Comparison of ENCODE assay signal across 12 cellular contexts in the genomic region with DNA sequence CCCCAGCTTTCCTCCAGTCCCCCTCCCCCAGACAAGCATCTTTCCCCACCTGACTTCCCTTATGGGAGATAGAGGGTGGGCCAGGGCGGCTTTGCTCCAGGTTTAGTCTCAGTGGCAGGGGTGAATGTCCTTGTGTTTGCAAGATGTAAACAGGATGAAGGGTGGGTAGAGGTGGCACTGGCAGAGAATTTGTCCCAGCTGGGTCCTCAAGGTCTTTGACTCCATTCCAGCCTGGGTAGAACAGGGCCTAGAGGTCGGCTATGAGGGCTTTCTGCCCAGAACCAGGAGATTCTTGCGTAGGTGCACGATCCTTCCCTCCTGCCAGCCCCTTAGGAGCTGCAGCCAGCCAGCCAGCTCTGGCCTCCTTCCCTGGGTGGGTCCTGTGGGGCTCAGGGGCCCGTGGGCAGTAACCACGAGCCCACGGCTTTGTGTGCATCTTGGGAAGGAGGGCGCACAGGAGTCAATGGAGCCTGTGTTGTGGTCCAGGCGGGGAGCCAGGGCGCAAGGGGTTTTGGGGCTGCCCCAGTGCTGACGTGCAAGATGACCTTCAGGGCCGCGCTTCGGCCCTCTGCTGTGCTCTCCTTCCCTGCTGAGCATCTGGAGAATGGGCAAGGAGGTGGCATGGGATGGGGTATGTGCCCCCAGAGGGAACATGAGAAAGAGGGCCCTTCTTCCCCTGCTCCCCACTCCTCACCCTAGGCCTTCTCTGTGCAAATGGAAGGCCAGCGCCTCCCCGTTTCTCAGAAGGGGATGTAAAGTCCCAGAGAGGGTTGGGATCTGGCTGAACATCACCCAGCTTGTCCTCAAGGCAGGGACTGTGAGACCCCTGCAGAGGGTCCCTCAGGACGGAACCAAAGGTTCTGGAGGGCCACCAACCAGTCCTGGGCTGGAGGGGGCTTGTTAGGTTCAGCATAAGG. TPM values are rescaled to one million over a fixed set of nuclear protein-coding genes. Genes with fewer than 3 reads are reported as not detected.
A peak's percentile ranks its signal among the peaks of the same experiment; 100 is the strongest.
DNase-seq lines count a peak whose midpoint lies in the region; ATAC-seq, FAIRE-seq and TF ChIP-seq lines count a peak whose summit lies in the region.
"Had no signal": no experiment of that assay in that cellular context is flagged by ENCODE, and none has a peak within 500 bp of the region (broad histone marks: within the 10 kb centered on the region; RNA-seq: fewer than 3 reads in every experiment).

No MANE protein-coding gene starts in this region.

- H3K4me2 ChIP-seq in H9 (ENCODE audit: insufficient read depth, insufficient read length, low read length), result no peak overlapping the region

- peaks cover 11% of the 10 kb centered on the region for H3K36me3 Mint-ChIP-seq in activated T-helper 17 cell treated with anti-CD3 and anti-CD28 coated beads, Interleukin-2, amount 50 U/mL, for 72 hours (ENCODE audit: low read depth)
- H3K36me3 Mint-ChIP-seq in immature natural killer cell, result peaks cover 0 to 1% (median 0%) of the 10 kb centered on the region in 3 donors
- H3K36me3 Mint-ChIP-seq in H9 (ENCODE audit: insufficient read depth in 1 of 3, low read depth in 3 of 3), result peaks cover 0 to 12% (median under 1%) of the 10 kb centered on the region in 3 experiments; a peak in 5 of 7 replicates
- H3K36me3 Mint-ChIP-seq: naive B cell had no signal

- intact Hi-C loops in Right ventricle myocardium inferior (cut with DNase I) (no loop called here), left cardiac atrium (cut with DNase I) (no loop called here)

- no peak overlapping the region for H2BK120ac ChIP-seq in H9 (ENCODE audit: low read depth, low read length, poor library complexity, severe bottlenecking)

- DNase-seq in Right ventricle myocardium inferior (ENCODE audit: missing footprints), result no peak
- no peak for DNase-seq in left cardiac atrium
- DNase-seq in immature natural killer cell, result no peak
- peak in 1 of 2 donors; percentile 56 for DNase-seq in tibial nerve (ENCODE audit: low spot score in 2 of 2)
- DNase-seq in H9, result no peak
- no peak for DNase-seq in effector memory CD4-positive, alpha-beta T cell
- no peak for DNase-seq in D721Med (ENCODE audit: insufficient read length, low spot score)
- DNase-seq: cortex of kidney, naive B cell had no signal

- no peak for TF ChIP-seq POLR2A in tibial nerve (IDR thresholded peaks at IDR 0.05)

- H3K9me3 ChIP-seq in tibial nerve (no peaks in the 10 kb centered on the region), H9 (ENCODE audit: control insufficient read depth, low read depth, low read length) (no peaks in the 10 kb centered on the region)
- no peaks in the 10 kb centered on the region for H3K9me3 ChIP-seq in effector memory CD4-positive, alpha-beta T cell (ENCODE audit: control insufficient read depth, low read length)
- H3K9me3 ChIP-seq: SJSA1 had no signal

- H3K27ac Mint-ChIP-seq in activated T-helper 17 cell treated with anti-CD3 and anti-CD28 coated beads, Interleukin-2, amount 50 U/mL, for 72 hours, result peak overlapping the region; percentile 91
- peak overlapping the region in 3 of 6 donors; percentile 49 to 75 (median 73) for H3K27ac Mint-ChIP-seq in immature natural killer cell
- H3K27ac Mint-ChIP-seq in H9, result peak overlapping the region in 1 of 3 experiments; percentile 86; a peak in 2 of 7 replicates
- H3K27ac Mint-ChIP-seq: B cell had no signal

- H3K14ac ChIP-seq in H9 (ENCODE audit: insufficient read depth, low read length), result no peak overlapping the region; the same call in 1 of the 2 replicates

- H3K27ac ChIP-seq in tibial nerve, result peak overlapping the region; percentile 75 to 95 (median 89)
- no peak overlapping the region for H3K27ac ChIP-seq in H9 (ENCODE audit: insufficient read length, low read depth, low read length)
- H3K27ac ChIP-seq in effector memory CD4-positive, alpha-beta T cell (ENCODE audit: insufficient read depth, low read length, poor library complexity, severe bottlenecking), result no peak overlapping the region
- H3K27ac ChIP-seq: SJSA1 had no signal

- H3K4ac ChIP-seq in H9 (ENCODE audit: low read depth, low read length), result no peak overlapping the region

- H3T11ph ChIP-seq in H9 (ENCODE audit: low read length), result no peak overlapping the region

- H4K8ac ChIP-seq in H9 (replicated peaks; ENCODE audit: insufficient read length, low read depth, low read length), result no peak overlapping the region

- no peaks in the 10 kb centered on the region for H3K9me3 Mint-ChIP-seq in activated T-helper 17 cell treated with anti-CD3 and anti-CD28 coated beads, Interleukin-2, amount 50 U/mL, for 72 hours
- no peaks in the 10 kb centered on the region for H3K9me3 Mint-ChIP-seq in immature natural killer cell
- H3K9me3 Mint-ChIP-seq in H9, result no peaks in the 10 kb centered on the region
- H3K9me3 Mint-ChIP-seq: naive B cell had no signal

- H3K18ac ChIP-seq in H9 (ENCODE audit: insufficient read length, low read depth, low read length), result no peak overlapping the region

- H3K23me2 ChIP-seq in H9 (ENCODE audit: insufficient read length, low read depth, low read length, poor library complexity, severe bottlenecking), result no peaks in the 10 kb centered on the region

- TF ChIP-seq CTCF in tibial nerve (IDR thresholded peaks at IDR 0.05) (peak in 1 of 5 experiments; percentile 26), H9 (conservative IDR thresholded peaks at IDR 0.05) (no peak), D721Med (IDR thresholded peaks at IDR 0.05; ENCODE audit: insufficient read depth, missing control alignments) (no peak)

- no peak overlapping the region for H3K9ac ChIP-seq in H9 (ENCODE audit: extremely low read depth, insufficient read length, low read length)

- H2AK5ac ChIP-seq in H9 (ENCODE audit: insufficient read length, low read length), result no peak overlapping the region

- H3K23ac ChIP-seq in H9 (ENCODE audit: insufficient read length, low read depth, low read length), result no peak overlapping the region

- peak; percentile 48 to 90 for TF ChIP-seq EP300 in tibial nerve (IDR thresholded peaks at IDR 0.05)

- 37 to 45% methylated on average over 13 to 17 of the region's 17 CpGs for WGBS in tibial nerve, 2 donors
- WGBS in H9 (ENCODE audit: extremely low coverage, insufficient read length, low lambda C conversion rate), result no CpG with 5 or more reads among the region's 17 CpGs

- H3K79me2 ChIP-seq in H9 (ENCODE audit: insufficient read depth, low read length), result no peaks in the 10 kb centered on the region

- no peak overlapping the region for H2BK15ac ChIP-seq in H9 (ENCODE audit: low read depth, low read length)

- H2BK20ac ChIP-seq in H9 (ENCODE audit: low read depth, low read length, poor library complexity, severe bottlenecking), result no peak overlapping the region

- no peaks in the 10 kb centered on the region for H4K20me1 ChIP-seq in H9 (ENCODE audit: control insufficient read depth, insufficient read depth, insufficient read length)

- H3K27me3 ChIP-seq in tibial nerve (no peaks in the 10 kb centered on the region), H9 (ENCODE audit: insufficient read depth, low read length) (no peaks in the 10 kb centered on the region)
- no peaks in the 10 kb centered on the region for H3K27me3 ChIP-seq in effector memory CD4-positive, alpha-beta T cell (replicated peaks; ENCODE audit: control insufficient read depth, insufficient read depth, low read length, poor library complexity, severe bottlenecking)
- H3K27me3 ChIP-seq: SJSA1 had no signal

- no peaks in the 10 kb centered on the region for H3K27me3 Mint-ChIP-seq in activated T-helper 17 cell treated with anti-CD3 and anti-CD28 coated beads, Interleukin-2, amount 50 U/mL, for 72 hours
- peaks cover 0 to 4% (median 0%) of the 10 kb centered on the region in 3 donors for H3K27me3 Mint-ChIP-seq in immature natural killer cell (ENCODE audit: low read depth in 3 of 3)
- H3K27me3 Mint-ChIP-seq in H9 (ENCODE audit: low read depth), result no peaks in the 10 kb centered on the region; the same call in 1 of the 2 replicates

- H3K36me3 ChIP-seq in tibial nerve, result peaks cover 0 to 11% (median 3%) of the 10 kb centered on the region in 3 donors
- H3K36me3 ChIP-seq in effector memory CD4-positive, alpha-beta T cell (ENCODE audit: control insufficient read depth, insufficient read depth, low read length), result peaks cover 4% of the 10 kb centered on the region

- peaks cover 0 to 65% (median 37%) of the 10 kb centered on the region in 4 donors for H3K4me1 ChIP-seq in tibial nerve
- peaks cover 2% of the 10 kb centered on the region; the same call in 1 of the 2 replicates for H3K4me1 ChIP-seq in H9 (ENCODE audit: insufficient read depth, low read length)
- peaks cover 18% of the 10 kb centered on the region for H3K4me1 ChIP-seq in effector memory CD4-positive, alpha-beta T cell (ENCODE audit: control insufficient read depth, insufficient read depth, low read length, poor library complexity, severe bottlenecking)

- ATAC-seq in Right ventricle myocardium inferior (peak; percentile 8), left cardiac atrium (no peak)
- no peak for ATAC-seq in activated T-helper 17 cell treated with anti-CD3 and anti-CD28 coated beads, Interleukin-2, amount 50 U/mL, for 72 hours (replicated peaks)

- no peak overlapping the region for H2BK5ac ChIP-seq in H9 (ENCODE audit: insufficient read length, low read length)

- H4K5ac ChIP-seq in H9 (ENCODE audit: insufficient read length, low read depth, low read length), result no peak overlapping the region

- peak overlapping the region; percentile 74 for H3K4me3 Mint-ChIP-seq in activated T-helper 17 cell treated with anti-CD3 and anti-CD28 coated beads, Interleukin-2, amount 50 U/mL, for 72 hours
- H3K4me3 Mint-ChIP-seq in immature natural killer cell, result peak overlapping the region in 4 of 5 donors; percentile 27 to 75 (median 44)
- H3K4me3 Mint-ChIP-seq in H9, result peak overlapping the region in 1 of 2 experiments; percentile 25; a peak in 1 of 5 replicates
- H3K4me3 Mint-ChIP-seq: B cell had no signal

- H3K4me3 ChIP-seq in tibial nerve, result no peak overlapping the region
- H3K4me3 ChIP-seq in effector memory CD4-positive, alpha-beta T cell (ENCODE audit: insufficient read depth, low read depth, low read length, poor library complexity, severe bottlenecking), result no peak overlapping the region
- H3K4me3 ChIP-seq: SJSA1 had no signal

- H2AFZ ChIP-seq in H9 (ENCODE audit: low read length), result no peak overlapping the region

- H4K91ac ChIP-seq in H9 (ENCODE audit: insufficient read length, low read depth, low read length), result no peak overlapping the region

- FAIRE-seq in D721Med (lab: Jason Lieb, UNC), result no peak

- H3K56ac ChIP-seq in H9 (ENCODE audit: insufficient read length, low read depth, low read length), result no peak overlapping the region

- H3K4me1 Mint-ChIP-seq in activated T-helper 17 cell treated with anti-CD3 and anti-CD28 coated beads, Interleukin-2, amount 50 U/mL, for 72 hours, result peaks cover 40% of the 10 kb centered on the region
- H3K4me1 Mint-ChIP-seq in immature natural killer cell (peaks cover 25 to 41% of the 10 kb centered on the region in 2 donors), H9 (peaks cover 35 to 56% of the 10 kb centered on the region in 2 experiments)

- H3K79me1 ChIP-seq in H9 (ENCODE audit: insufficient read depth, low read depth, low read length, poor library complexity, severe bottlenecking), result no peaks in the 10 kb centered on the region

- H2BK12ac ChIP-seq in H9 (ENCODE audit: insufficient read length, low read depth, low read length), result no peak overlapping the region

RNA-seq across cellular contexts. Expression of gene POU3F1, which starts 15.7 kb away (rescaled TPM):
- 0.11 TPM for total RNA-seq in Right ventricle myocardium inferior
- total RNA-seq in left cardiac atrium, result under 1 TPM in 1 of 2 donors, not detected in 1; 0.09 TPM
- under 1 TPM; 0.11 TPM for total RNA-seq in activated T-helper 17 cell treated with anti-CD3 and anti-CD28 coated beads, Interleukin-2, amount 50 U/mL, for 72 hours
- under 1 TPM in 2 of 3 donors, not detected in 1; 0.14 to 0.43 TPM for polyA plus RNA-seq in immature natural killer cell
- total RNA-seq in tibial nerve, result 10 to 100 TPM; 11.6 to 53.4 (median 24.8) TPM
- 5.8 and 7.0 TPM in 2 replicates for total RNA-seq in H9 (2021)

RNA-seq across cellular contexts. Expression of gene UTP11, which starts 18.3 kb away (rescaled TPM):
- total RNA-seq in Right ventricle myocardium inferior, result 42.3 TPM
- total RNA-seq in left cardiac atrium, result 10 to 100 TPM; 24.7 to 37.8 TPM
- 10 to 100 TPM; 41.1 to 60.8 TPM for total RNA-seq in activated T-helper 17 cell treated with anti-CD3 and anti-CD28 coated beads, Interleukin-2, amount 50 U/mL, for 72 hours
- 10 to 100 TPM; 22.6 to 32.7 (median 30.4) TPM for polyA plus RNA-seq in immature natural killer cell
- 10 to 100 TPM; 16.5 to 36.8 (median 25.7) TPM for total RNA-seq in tibial nerve
- total RNA-seq in H9 (2021), result 52.4 and 63.1 TPM in 2 replicates

RNA-seq across cellular contexts. Expression of gene FHL3, which starts 25.5 kb away (rescaled TPM):
- 20.2 TPM for total RNA-seq in Right ventricle myocardium inferior
- 10 to 100 TPM in 1 of 2 donors, 1 to 10 TPM in 1; 9.9 to 18.6 TPM for total RNA-seq in left cardiac atrium
- total RNA-seq in activated T-helper 17 cell treated with anti-CD3 and anti-CD28 coated beads, Interleukin-2, amount 50 U/mL, for 72 hours, result 10 to 100 TPM in 1 of 2 donors, 1 to 10 TPM in 1; 8.6 to 15.5 TPM
- polyA plus RNA-seq in immature natural killer cell, result 100 to 1,000 TPM in 1 of 3 donors, 10 to 100 TPM in 2; 36.8 to 121 (median 74.1) TPM
- 10 to 100 TPM; 25.1 to 32.7 (median 26.6) TPM for total RNA-seq in tibial nerve
- 32.8 and 34.2 TPM in 2 replicates for total RNA-seq in H9 (2021)

RNA-seq across cellular contexts. Expression of gene SF3A3, which starts 41.0 kb away (rescaled TPM):
- total RNA-seq in Right ventricle myocardium inferior (26.9 TPM), left cardiac atrium (10 to 100 TPM; 27.7 to 36.1 TPM), tibial nerve (10 to 100 TPM; 51.0 to 67.8 (median 62.8) TPM), H9 (2021) (143 and 144 TPM in 2 replicates)
- 100 to 1,000 TPM in 1 of 2 donors, 10 to 100 TPM in 1; 77.5 to 129 TPM for total RNA-seq in activated T-helper 17 cell treated with anti-CD3 and anti-CD28 coated beads, Interleukin-2, amount 50 U/mL, for 72 hours
- 10 to 100 TPM; 62.3 to 81.7 (median 70.9) TPM for polyA plus RNA-seq in immature natural killer cell

Comparison
In these comparisons a context has a peak if more than half of its experiments do, and no peak if none do; other contexts are left out.
1. H3K27ac ChIP-seq: peak in tibial nerve (4 of 4); none in H9 (single experiment) and effector memory CD4-positive, alpha-beta T cell (single experiment).